20 cellular contexts compared by ENCODE assay signal in the genomic region with DNA sequence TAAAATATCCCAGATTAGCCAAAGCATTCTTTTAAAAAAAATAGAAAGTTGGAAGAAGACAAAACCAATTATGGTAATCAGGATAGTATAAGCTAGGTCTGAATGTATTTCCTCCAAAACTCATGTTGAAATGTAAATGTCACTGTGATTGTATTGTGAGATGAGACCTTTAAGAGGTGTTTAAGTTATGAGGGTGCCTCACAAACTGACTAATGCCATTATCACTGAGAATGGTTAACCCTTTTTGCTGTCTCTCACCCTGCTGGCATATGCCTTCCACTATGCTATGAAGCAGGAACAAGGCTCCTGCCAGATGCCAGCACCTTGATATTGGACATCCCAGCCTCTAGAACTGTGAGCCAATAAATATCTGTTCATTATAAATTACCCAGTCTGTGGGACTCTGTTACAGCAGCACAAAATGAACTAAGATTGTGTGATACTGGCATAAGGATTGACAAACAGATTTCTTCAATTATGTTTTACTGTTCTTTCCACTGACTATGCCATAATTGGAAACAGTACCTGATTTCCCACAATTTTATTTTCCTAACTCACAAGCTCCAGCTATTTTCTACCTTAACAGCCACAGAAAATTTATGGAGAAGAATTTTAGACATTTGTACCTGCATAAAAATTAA.
DNase-seq lines count a peak whose midpoint lies in the region; ATAC-seq and TF ChIP-seq lines count a peak whose summit lies in the region.
"Had no signal": no experiment of that assay in that cellular context is flagged by ENCODE, and none has a peak within 500 bp of the region (broad histone marks: within the 10 kb centered on the region; RNA-seq: fewer than 3 reads in every experiment).

No MANE protein-coding gene starts in this region.

- H3K36me3 Mint-ChIP-seq in activated CD8-positive, alpha-beta T cell treated with anti-CD3 and anti-CD28 coated beads for 36 hours (ENCODE audit: low read depth): peaks cover 30% of the 10 kb centered on the region
- H3K36me3 Mint-ChIP-seq in activated CD8-positive, alpha-beta T cell treated with anti-CD3 and anti-CD28 coated beads, Interleukin-2, amount 10 ng/mL, durations not matched to agents 7 days and 5 days (ENCODE audit: low read depth): peaks cover 37% of the 10 kb centered on the region

- DNase-seq in activated CD8-positive, alpha-beta T cell treated with anti-CD3 and anti-CD28 coated beads for 36 hours: no peak
- no peak for DNase-seq in activated CD8-positive, alpha-beta T cell treated with anti-CD3 and anti-CD28 coated beads, Interleukin-2, amount 10 ng/mL, durations not matched to agents 7 days and 5 days
- DNase-seq in IMR-90 (no peak), brain microvascular endothelial cell (no peak), kidney tubule cell (ENCODE audit: low spot score) (peak; percentile 26), Peyer's patch (no peak), thyroid gland (no peak), NCI-H187 treated with DMSO at 0.1 percent for 48 hours (lab: John Stamatoyannopoulos, UW) (no peak)
- DNase-seq: COR-L47, DMS153, MG63, NCI-H1092 treated with DMSO at 0.1 percent for 48 hours, NCI-H1694, NCI-H345, NCI-H526 treated with DMSO at 0.1 percent for 48 hours, PC-9, SHP77 had no signal

- 0 out of 4 replicates have a peak overlapping the region, but pooled peaks of 1 of the 2 experiments have one; percentile 29 for H4K8ac ChIP-seq in IMR-90 (ENCODE audit: low read depth in 2 of 2, low read length in 2 of 2)

- no peak overlapping the region; the same call in 1 of the 2 replicates for H3K14ac ChIP-seq in IMR-90 (replicated peaks; ENCODE audit: low read depth, low read length)

- H3K79me1 ChIP-seq in IMR-90 (ENCODE audit: low read depth in 1 of 2, low read length in 2 of 2): peaks cover 3 to 9% of the 10 kb centered on the region in 2 experiments

- no peak overlapping the region for H3K56ac ChIP-seq in IMR-90 (ENCODE audit: extremely low read depth, insufficient read depth, low read length)

- no peaks in the 10 kb centered on the region for H4K20me1 ChIP-seq in IMR-90 (ENCODE audit: insufficient read depth, low read length)

- H4K91ac ChIP-seq in IMR-90 (ENCODE audit: insufficient read depth, low read depth, low read length): no peak overlapping the region

- H2BK120ac ChIP-seq in IMR-90 (ENCODE audit: low read depth, low read length): no peak overlapping the region

- H3K9me1 ChIP-seq in IMR-90 (ENCODE audit: insufficient read depth, low read length): no peaks in the 10 kb centered on the region

- H3K9me3 Mint-ChIP-seq in activated CD8-positive, alpha-beta T cell treated with anti-CD3 and anti-CD28 coated beads for 36 hours: no peaks in the 10 kb centered on the region
- no peaks in the 10 kb centered on the region for H3K9me3 Mint-ChIP-seq in activated CD8-positive, alpha-beta T cell treated with anti-CD3 and anti-CD28 coated beads, Interleukin-2, amount 10 ng/mL, durations not matched to agents 7 days and 5 days (ENCODE audit: insufficient read depth)
- H3K9me3 Mint-ChIP-seq: CD14-positive monocyte had no signal

- H2AFZ ChIP-seq in IMR-90 (replicated peaks; ENCODE audit: low read length, poor library complexity): no peak overlapping the region
- H2AFZ ChIP-seq: PC-9 had no signal

- no peak overlapping the region for H4K5ac ChIP-seq in IMR-90 (ENCODE audit: low read depth, low read length)

- H3K36me3 ChIP-seq in IMR-90 (ENCODE audit: control insufficient read depth, insufficient read depth, low read length) (peaks cover 12% of the 10 kb centered on the region), brain microvascular endothelial cell (replicated peaks) (peaks cover 12% of the 10 kb centered on the region), Peyer's patch (peaks cover 0 to 33% (median 0%) of the 10 kb centered on the region in 3 donors), thyroid gland (peaks cover 11 to 19% of the 10 kb centered on the region in 2 donors)

- H3K27me3 Mint-ChIP-seq in activated CD8-positive, alpha-beta T cell treated with anti-CD3 and anti-CD28 coated beads for 36 hours: no peaks in the 10 kb centered on the region
- no peaks in the 10 kb centered on the region for H3K27me3 Mint-ChIP-seq in activated CD8-positive, alpha-beta T cell treated with anti-CD3 and anti-CD28 coated beads, Interleukin-2, amount 10 ng/mL, durations not matched to agents 7 days and 5 days (ENCODE audit: low read depth)

- H3K9ac ChIP-seq in IMR-90 (ENCODE audit: low read depth, low read length): no peak overlapping the region
- H3K9ac ChIP-seq: KMS-11 had no signal

- no peak overlapping the region for H3K4me3 Mint-ChIP-seq in activated CD8-positive, alpha-beta T cell treated with anti-CD3 and anti-CD28 coated beads for 36 hours
- no peak overlapping the region for H3K4me3 Mint-ChIP-seq in activated CD8-positive, alpha-beta T cell treated with anti-CD3 and anti-CD28 coated beads, Interleukin-2, amount 10 ng/mL, durations not matched to agents 7 days and 5 days
- H3K4me3 Mint-ChIP-seq: CD14-positive monocyte had no signal

- H3K27me3 ChIP-seq in IMR-90 (ENCODE audit: control insufficient read depth, insufficient read depth, low read length) (no peaks in the 10 kb centered on the region), brain microvascular endothelial cell (replicated peaks) (no peaks in the 10 kb centered on the region), Peyer's patch (no peaks in the 10 kb centered on the region), thyroid gland (no peaks in the 10 kb centered on the region)
- H3K27me3 ChIP-seq: MG63 had no signal

- CTCF ChIA-PET in activated CD8-positive, alpha-beta T cell treated with anti-CD3 and anti-CD28 coated beads for 36 hours (lab: Charles Lee): no interaction called here
- CTCF ChIA-PET in activated CD8-positive, alpha-beta T cell treated with anti-CD3 and anti-CD28 coated beads, Interleukin-2, amount 10 ng/mL, durations not matched to agents 7 days and 5 days (lab: Charles Lee): no interaction called here
- CTCF ChIA-PET in IMR-90 (lab: Yijun Ruan, JAX): no interaction called here

- no peak overlapping the region for H2AK9ac ChIP-seq in IMR-90 (replicated peaks; ENCODE audit: low read depth, low read length, poor library complexity)

- H3K4me2 ChIP-seq in IMR-90 (ENCODE audit: low read depth, low read length): no peak overlapping the region
- H3K4me2 ChIP-seq: KMS-11, PC-9 had no signal

- H2BK15ac ChIP-seq in IMR-90 (ENCODE audit: low read depth, low read length): no peak overlapping the region

- POLR2A ChIA-PET in activated CD8-positive, alpha-beta T cell treated with anti-CD3 and anti-CD28 coated beads for 36 hours (lab: Charles Lee): no interaction called here
- POLR2A ChIA-PET in activated CD8-positive, alpha-beta T cell treated with anti-CD3 and anti-CD28 coated beads, Interleukin-2, amount 10 ng/mL, durations not matched to agents 7 days and 5 days (lab: Charles Lee): no interaction called here
- POLR2A ChIA-PET in IMR-90 (lab: Charles Lee; ENCODE audit: unreplicated experiment): no interaction called here

- intact Hi-C loops in activated CD8-positive, alpha-beta T cell treated with anti-CD3 and anti-CD28 coated beads for 36 hours (cut with micrococcal nuclease): no loop called here
- intact Hi-C loops in IMR-90 (cut with micrococcal nuclease) (no loop called here), thyroid gland (cut with DNase I) (no loop called here)

- no peak overlapping the region for H3K4me3 ChIP-seq in IMR-90 (ENCODE audit: insufficient read depth, low read depth, low read length)
- no peak overlapping the region for H3K4me3 ChIP-seq in brain microvascular endothelial cell (ENCODE audit: low read depth, low read length)
- no peak overlapping the region for H3K4me3 ChIP-seq in Peyer's patch
- H3K4me3 ChIP-seq in thyroid gland (replicated peaks in 1 of 3): no peak overlapping the region
- H3K4me3 ChIP-seq: GM12878, MG63, PC-9 had no signal

- TF ChIP-seq RAD21 in IMR-90 (IDR thresholded peaks at IDR 0.05; ENCODE audit: low read length): no peak

- H3K9me3 ChIP-seq in IMR-90 (ENCODE audit: control insufficient read depth, insufficient read depth, low read length) (no peaks in the 10 kb centered on the region), Peyer's patch (no peaks in the 10 kb centered on the region), thyroid gland (no peaks in the 10 kb centered on the region)
- H3K9me3 ChIP-seq: MG63 had no signal

- TF ChIP-seq POLR2A in IMR-90 (IDR thresholded peaks at IDR 0.05; ENCODE audit: low read depth, low read length) (no peak), Peyer's patch (IDR thresholded peaks at IDR 0.05) (no peak), thyroid gland (IDR thresholded peaks at IDR 0.05) (no peak)

- BruUV-seq in IMR-90 (replicated peaks; lab: Mats Ljungman, UMichigan): no TSS peak

- H2BK20ac ChIP-seq in IMR-90 (ENCODE audit: low read depth, low read length): no peak overlapping the region

- no peak overlapping the region for H3K27ac ChIP-seq in IMR-90 (ENCODE audit: insufficient read depth, low read length)
- peak overlapping the region; percentile 75 for H3K27ac ChIP-seq in brain microvascular endothelial cell
- no peak overlapping the region for H3K27ac ChIP-seq in Peyer's patch
- no peak overlapping the region for H3K27ac ChIP-seq in thyroid gland
- H3K27ac ChIP-seq: KMS-11, PC-9 had no signal

- H3K23ac ChIP-seq in IMR-90 (ENCODE audit: low read depth, low read length): peak overlapping the region; percentile 75; the same call in 1 of the 2 replicates

- H2AK5ac ChIP-seq in IMR-90 (ENCODE audit: low read depth, low read length): 0 out of 2 replicates have a peak overlapping the region, but pooled peaks have one; percentile 54

- H3K4me1 Mint-ChIP-seq in activated CD8-positive, alpha-beta T cell treated with anti-CD3 and anti-CD28 coated beads for 36 hours (ENCODE audit: low read depth): no peaks in the 10 kb centered on the region
- no peaks in the 10 kb centered on the region for H3K4me1 Mint-ChIP-seq in activated CD8-positive, alpha-beta T cell treated with anti-CD3 and anti-CD28 coated beads, Interleukin-2, amount 10 ng/mL, durations not matched to agents 7 days and 5 days (ENCODE audit: low read depth)
- H3K4me1 Mint-ChIP-seq: CD14-positive monocyte had no signal

- H2BK5ac ChIP-seq in IMR-90 (ENCODE audit: low read depth, low read length, poor library complexity, severe bottlenecking): no peak overlapping the region

- no peak overlapping the region for H3K4ac ChIP-seq in IMR-90 (ENCODE audit: low read depth, low read length)

- TF ChIP-seq CTCF in activated CD8-positive, alpha-beta T cell treated with anti-CD3 and anti-CD28 coated beads for 36 hours (IDR thresholded peaks at IDR 0.05): no peak
- TF ChIP-seq CTCF in IMR-90 (conservative IDR thresholded peaks at IDR 0.05; ENCODE audit: low read depth, low read length) (no peak), brain microvascular endothelial cell (IDR thresholded peaks at IDR 0.05; ENCODE audit: low read depth, low read length, missing control alignments) (no peak), Peyer's patch (IDR thresholded peaks at IDR 0.05) (no peak), thyroid gland (IDR thresholded peaks at IDR 0.05) (no peak)

- in situ Hi-C loops in IMR-90 (cut with MboI; ENCODE audit: low sequenced_read_pairs) (no loop called here), brain microvascular endothelial cell (cut with HindIII; ENCODE audit: low pct_ligation_motif_present, low sequenced_read_pairs) (no loop called here)

- no peak overlapping the region for H3K27ac Mint-ChIP-seq in activated CD8-positive, alpha-beta T cell treated with anti-CD3 and anti-CD28 coated beads for 36 hours
- H3K27ac Mint-ChIP-seq in activated CD8-positive, alpha-beta T cell treated with anti-CD3 and anti-CD28 coated beads, Interleukin-2, amount 10 ng/mL, durations not matched to agents 7 days and 5 days: no peak overlapping the region

- dilution Hi-C loops in IMR-90 (cut with HindIII; ENCODE audit: low sequenced_read_pairs, unreplicated experiment): no loop called here

- H3K4me1 ChIP-seq in IMR-90 (ENCODE audit: control insufficient read depth, insufficient read depth, low read length): no peaks in the 10 kb centered on the region
- no peaks in the 10 kb centered on the region for H3K4me1 ChIP-seq in Peyer's patch
- H3K4me1 ChIP-seq in thyroid gland: no peaks in the 10 kb centered on the region

- peak; percentile 24 for ATAC-seq in activated CD8-positive, alpha-beta T cell treated with anti-CD3 and anti-CD28 coated beads for 36 hours
- no peak for ATAC-seq in activated CD8-positive, alpha-beta T cell treated with anti-CD3 and anti-CD28 coated beads, Interleukin-2, amount 10 ng/mL, durations not matched to agents 7 days and 5 days
- ATAC-seq in IMR-90 (ENCODE audit: low read depth): peak; percentile 13
- ATAC-seq: GM12878 had no signal

- H3K18ac ChIP-seq in IMR-90 (ENCODE audit: low read depth, low read length): no peak overlapping the region
